Comparison of ENCODE assay signal across 24 cellular contexts in the genomic region with DNA sequence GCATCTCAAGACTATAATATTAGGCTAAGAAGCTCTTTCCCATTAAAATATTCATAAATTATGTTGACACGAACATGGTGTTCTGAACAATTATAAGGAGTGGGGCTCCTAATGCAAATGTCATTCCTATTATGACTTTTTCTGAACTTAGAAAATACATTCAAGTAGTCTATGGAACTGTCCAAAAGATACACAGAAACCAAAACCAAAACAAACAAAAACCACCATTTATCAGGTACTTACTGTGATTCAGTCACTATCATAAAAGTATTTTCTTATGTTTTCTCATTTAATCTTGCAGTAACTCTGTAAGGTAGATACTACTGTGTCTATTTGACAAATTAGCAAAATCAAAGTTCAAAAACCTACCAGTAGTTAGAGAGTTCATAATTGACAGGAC.
"Had no signal": no experiment of that assay in that cellular context is flagged by ENCODE, and none has a peak within 500 bp of the region (broad histone marks: within the 10 kb centered on the region; RNA-seq: fewer than 3 reads in every experiment).

No MANE protein-coding gene starts in this region.

- H3K4me1 Mint-ChIP-seq: naive B cell; naive thymus-derived CD8-positive, alpha-beta T cell had no signal

- ATAC-seq: effector memory CD8-positive, alpha-beta T cell; esophagus mucosa; gastrocnemius medialis; heart left ventricle; left cardiac atrium; left lung; left ventricle myocardium superior; lower lobe of right lung; mucosa of descending colon; naive thymus-derived CD8-positive, alpha-beta T cell had no signal

- H3K27me3 ChIP-seq: esophagus squamous epithelium, gastrocnemius medialis, heart left ventricle, hepatocyte, left lung had no signal

- H3K4me1 ChIP-seq: esophagus squamous epithelium, gastrocnemius medialis, heart left ventricle, left lung, lower lobe of right lung had no signal

- H3K36me3 ChIP-seq: esophagus squamous epithelium, gastrocnemius medialis, heart left ventricle, left lung, lower lobe of right lung had no signal

- H3K4me2 ChIP-seq: hepatocyte had no signal

- H3K4me3 ChIP-seq: esophagus squamous epithelium, gastrocnemius medialis, heart left ventricle, hepatocyte, left lung, lower lobe of right lung, mucosa of descending colon had no signal

- H2AFZ ChIP-seq: hepatocyte had no signal

- H3K36me3 Mint-ChIP-seq: mesothelial cell of epicardium; naive B cell; naive thymus-derived CD8-positive, alpha-beta T cell had no signal

- H3K79me2 ChIP-seq: hepatocyte had no signal

- H3K9me3 ChIP-seq: esophagus squamous epithelium, gastrocnemius medialis, heart left ventricle, left lung, lower lobe of right lung, mucosa of descending colon had no signal

- DNase-seq: cortex of kidney; effector CD8-positive, alpha-beta T cell; effector memory CD8-positive, alpha-beta T cell; endodermal cell; erythroblast; esophagus squamous epithelium; foreskin fibroblast; foreskin melanocyte; gastrocnemius medialis; heart left ventricle; hypothalamus; left cardiac atrium; left lung; left ventricle myocardium superior; lower lobe of right lung; mesenchymal stem cell; mucosa of descending colon; naive B cell; naive thymus-derived CD8-positive, alpha-beta T cell had no signal

- H3K27ac ChIP-seq: epithelial cell of prostate, esophagus squamous epithelium, gastrocnemius medialis, heart left ventricle, hepatocyte, left lung, lower lobe of right lung had no signal

- H3K27me3 Mint-ChIP-seq: dendritic cell treated with granulocyte-macrophage colony-stimulating factor and Interleukin-4, amounts not matched to agents 40 ng/mL and 50 ng/mL, for 4 days; effector memory CD8-positive, alpha-beta T cell; naive B cell; naive thymus-derived CD8-positive, alpha-beta T cell had no signal

- H3K27ac Mint-ChIP-seq: dendritic cell treated with granulocyte-macrophage colony-stimulating factor and Interleukin-4, amounts not matched to agents 40 ng/mL and 50 ng/mL, for 4 days; effector memory CD8-positive, alpha-beta T cell; endodermal cell; mesothelial cell of epicardium; naive B cell; naive thymus-derived CD8-positive, alpha-beta T cell had no signal

- H3K4me3 Mint-ChIP-seq: dendritic cell treated with granulocyte-macrophage colony-stimulating factor and Interleukin-4, amounts not matched to agents 40 ng/mL and 50 ng/mL, for 4 days; effector memory CD8-positive, alpha-beta T cell; endodermal cell; mesothelial cell of epicardium; naive B cell; naive thymus-derived CD8-positive, alpha-beta T cell had no signal

- H3K9me3 Mint-ChIP-seq: dendritic cell treated with granulocyte-macrophage colony-stimulating factor and Interleukin-4, amounts not matched to agents 40 ng/mL and 50 ng/mL, for 4 days; endodermal cell; mesothelial cell of epicardium had no signal
